Comparison of ENCODE assay signal across 8 cellular contexts in the genomic region with DNA sequence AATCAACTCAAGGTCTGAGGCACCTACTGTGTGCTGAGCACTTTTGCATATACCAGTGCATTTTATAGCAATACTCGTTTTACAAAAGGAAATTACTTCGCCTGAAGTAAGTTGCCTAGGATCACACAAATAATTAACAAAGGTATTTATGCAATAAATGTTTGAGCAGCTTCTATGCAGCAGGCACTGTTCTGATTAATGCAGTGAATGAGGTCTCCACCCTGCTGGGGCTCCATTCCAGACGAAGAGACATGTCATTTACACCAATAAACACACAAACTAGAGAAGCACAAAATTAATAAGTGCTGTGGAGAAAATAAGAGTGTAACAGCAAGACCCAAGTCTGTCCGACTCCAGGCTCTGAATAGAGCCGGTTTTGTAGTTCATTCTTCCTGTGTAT. TPM values are rescaled to one million over a fixed set of nuclear protein-coding genes. Genes with fewer than 3 reads are reported as not detected.
A peak's percentile ranks its signal among the peaks of the same experiment; 100 is the strongest.
DNase-seq lines count a peak whose midpoint lies in the region; ATAC-seq and TF ChIP-seq lines count a peak whose summit lies in the region.

No MANE protein-coding gene starts in this region.

- TF ChIP-seq POLR2A in IMR-90 (IDR thresholded peaks at IDR 0.05; ENCODE audit: low read depth, low read length) (no peak), transverse colon (IDR thresholded peaks at IDR 0.05) (no peak)

- no peak overlapping the region for H4K5ac ChIP-seq in IMR-90 (ENCODE audit: low read depth, low read length)

- no peaks in the 10 kb centered on the region; the same call in 1 of the 2 replicates for H3K9me1 ChIP-seq in IMR-90 (ENCODE audit: insufficient read depth, low read length)

- peaks cover 0 to 11% (median 4%) of the 10 kb centered on the region in 4 donors for H3K4me1 Mint-ChIP-seq in CD4-positive, CD25-positive, alpha-beta regulatory T cell
- H3K4me1 Mint-ChIP-seq in nephron progenitor cell = no peaks in the 10 kb centered on the region

- TF ChIP-seq EP300 in transverse colon (IDR thresholded peaks at IDR 0.05; ENCODE audit: low read depth) = no peak

- in situ Hi-C loops in IMR-90 (cut with MboI; ENCODE audit: low sequenced_read_pairs) = no loop called here
- in situ Hi-C loops in transverse colon (cut with MboI; ENCODE audit: low pct_ligation_motif_present in 1 of 4, low pct_unique_long_range_greater_than_20kb in 1 of 4, low sequenced_read_pairs in 3 of 4) = no loop called here

- CTCF ChIA-PET in IMR-90 (lab: Yijun Ruan, JAX) = interaction anchor here (0.9 to 1.3 kb wide), 4 partner anchors 8 to 107 kb away, joined by 3 to 5 read pairs (median 4); no protein-coding TSS in a partner anchor

- dilution Hi-C loops in IMR-90 (cut with HindIII; ENCODE audit: low sequenced_read_pairs, unreplicated experiment) = no loop called here

- no peak for TF ChIP-seq CTCF in IMR-90 (conservative IDR thresholded peaks at IDR 0.05; ENCODE audit: low read depth, low read length)
- TF ChIP-seq CTCF in nephron progenitor cell (IDR thresholded peaks at IDR 0.05) = no peak
- no peak for TF ChIP-seq CTCF in transverse colon (IDR thresholded peaks at IDR 0.05)

- H3K4me3 ChIP-seq in CD4-positive, CD25-positive, alpha-beta regulatory T cell (ENCODE audit: low read depth, low read length) = peak overlapping the region; percentile 18
- no peak overlapping the region for H3K4me3 ChIP-seq in IMR-90 (ENCODE audit: insufficient read depth, low read depth, low read length)
- H3K4me3 ChIP-seq in ectodermal cell (ENCODE audit: insufficient read depth, low read depth, low read length) = peak overlapping the region; percentile 34
- H3K4me3 ChIP-seq in transverse colon = peak overlapping the region in 2 of 4 donors; percentile 25 to 37

- H3K36me3 Mint-ChIP-seq in CD4-positive, CD25-positive, alpha-beta regulatory T cell = no peaks in the 10 kb centered on the region
- H3K36me3 Mint-ChIP-seq in nephron progenitor cell (ENCODE audit: low read depth) = no peaks in the 10 kb centered on the region

- intact Hi-C loops in IMR-90 (cut with micrococcal nuclease) = no loop called here
- intact Hi-C loops in transverse colon (cut with DNase I; ENCODE audit: low total_unique reads) = no loop called here

- H2AK9ac ChIP-seq in IMR-90 (replicated peaks; ENCODE audit: low read depth, low read length, poor library complexity) = no peak overlapping the region

- no peaks in the 10 kb centered on the region for H3K79me1 ChIP-seq in IMR-90 (ENCODE audit: low read depth in 1 of 2, low read length in 2 of 2)

- H3K27me3 ChIP-seq in CD4-positive, CD25-positive, alpha-beta regulatory T cell (ENCODE audit: control insufficient read depth, insufficient read depth, low read length) = peaks cover 5% of the 10 kb centered on the region
- H3K27me3 ChIP-seq in IMR-90 (ENCODE audit: control insufficient read depth, insufficient read depth, low read length) (peaks cover 21% of the 10 kb centered on the region), ectodermal cell (ENCODE audit: control insufficient read depth, insufficient read depth, low read length, poor library complexity, severe bottlenecking) (peaks cover 21% of the 10 kb centered on the region), transverse colon (peaks cover 22% of the 10 kb centered on the region)

- H2BK20ac ChIP-seq in IMR-90 (ENCODE audit: low read depth, low read length) = no peak overlapping the region

- no peak overlapping the region for H2BK120ac ChIP-seq in IMR-90 (ENCODE audit: low read depth, low read length)

- no peak for ATAC-seq in CD4-positive, CD25-positive, alpha-beta regulatory T cell (ENCODE audit: low read depth in 2 of 2)
- ATAC-seq in IMR-90 (ENCODE audit: low read depth) (no peak), GM21390 (IDR thresholded peaks at IDR 0.05; ENCODE audit: unreplicated experiment) (no peak), GM19452 (IDR thresholded peaks at IDR 0.05; ENCODE audit: unreplicated experiment) (no peak)

- no peak overlapping the region for H2BK5ac ChIP-seq in IMR-90 (ENCODE audit: low read depth, low read length, poor library complexity, severe bottlenecking)

- peak overlapping the region; percentile 70 for H3K4me2 ChIP-seq in IMR-90 (ENCODE audit: low read depth, low read length)

- H2AK5ac ChIP-seq in IMR-90 (ENCODE audit: low read depth, low read length) = no peak overlapping the region

- no peak overlapping the region for H3K4ac ChIP-seq in IMR-90 (ENCODE audit: low read depth, low read length)

- no peaks in the 10 kb centered on the region for H3K9me3 ChIP-seq in CD4-positive, CD25-positive, alpha-beta regulatory T cell (ENCODE audit: control insufficient read depth in 2 of 2, low read length in 2 of 2)
- H3K9me3 ChIP-seq in IMR-90 (ENCODE audit: control insufficient read depth, insufficient read depth, low read length) (no peaks in the 10 kb centered on the region), ectodermal cell (ENCODE audit: control insufficient read depth, low read length) (no peaks in the 10 kb centered on the region), transverse colon (no peaks in the 10 kb centered on the region)

- H3K9ac ChIP-seq in IMR-90 (ENCODE audit: low read depth, low read length) = no peak overlapping the region

- no peak overlapping the region for H3K27ac ChIP-seq in CD4-positive, CD25-positive, alpha-beta regulatory T cell (ENCODE audit: insufficient read depth, low read length, poor library complexity, severe bottlenecking)
- H3K27ac ChIP-seq in IMR-90 (ENCODE audit: insufficient read depth, low read length) (no peak overlapping the region), ectodermal cell (ENCODE audit: insufficient read depth, low read depth, low read length, poor library complexity, severe bottlenecking) (no peak overlapping the region), transverse colon (no peak overlapping the region)

- no peak overlapping the region for H3K56ac ChIP-seq in IMR-90 (ENCODE audit: extremely low read depth, insufficient read depth, low read length)

- H2BK15ac ChIP-seq in IMR-90 (ENCODE audit: low read depth, low read length) = no peak overlapping the region

- no peaks in the 10 kb centered on the region for H3K9me3 Mint-ChIP-seq in CD4-positive, CD25-positive, alpha-beta regulatory T cell
- no peaks in the 10 kb centered on the region for H3K9me3 Mint-ChIP-seq in nephron progenitor cell

- POLR2A ChIA-PET in IMR-90 (lab: Charles Lee; ENCODE audit: unreplicated experiment) = no interaction called here

- no peak overlapping the region for H3K27ac Mint-ChIP-seq in CD4-positive, CD25-positive, alpha-beta regulatory T cell
- no peak overlapping the region for H3K27ac Mint-ChIP-seq in nephron progenitor cell

- peaks cover 22% of the 10 kb centered on the region for H3K27me3 Mint-ChIP-seq in CD4-positive, CD25-positive, alpha-beta regulatory T cell
- peaks cover 30% of the 10 kb centered on the region for H3K27me3 Mint-ChIP-seq in nephron progenitor cell (ENCODE audit: low read depth, poor library complexity)

- H3K4me3 Mint-ChIP-seq in CD4-positive, CD25-positive, alpha-beta regulatory T cell = peak overlapping the region in 3 of 4 donors; percentile 39 to 72 (median 48)
- H3K4me3 Mint-ChIP-seq in nephron progenitor cell = peak overlapping the region; percentile 71

- DNase-seq in CD4-positive, CD25-positive, alpha-beta regulatory T cell = no peak
- no peak for DNase-seq in IMR-90
- no peak for DNase-seq in nephron progenitor cell
- DNase-seq in stimulated activated CD4-positive, alpha-beta T cell treated with anti-CD3 and anti-CD28 coated beads, Interleukin-15, amount 100 ng/mL, for 24 hours = no peak
- DNase-seq in transverse colon = no peak

- H2AFZ ChIP-seq in IMR-90 (replicated peaks; ENCODE audit: low read length, poor library complexity) = no peak overlapping the region

- no peak for TF ChIP-seq RAD21 in IMR-90 (IDR thresholded peaks at IDR 0.05; ENCODE audit: low read length)

- H4K20me1 ChIP-seq in IMR-90 (ENCODE audit: insufficient read depth, low read length) = 0 out of 2 replicates have a peak, but pooled peaks cover 3% of the 10 kb centered on the region

- H4K8ac ChIP-seq in IMR-90 (ENCODE audit: low read depth in 2 of 2, low read length in 2 of 2) = no peak overlapping the region

- no TSS peak for BruUV-seq in IMR-90 (replicated peaks; lab: Mats Ljungman, UMichigan)

- no peak overlapping the region for H3K14ac ChIP-seq in IMR-90 (replicated peaks; ENCODE audit: low read depth, low read length)

- H3K18ac ChIP-seq in IMR-90 (ENCODE audit: low read depth, low read length) = no peak overlapping the region

- WGBS in IMR-90 (ENCODE audit: extremely low coverage in 2 of 2, insufficient read length in 1 of 2), 2 experiments = no CpG with 5 or more reads among the region's 5 CpGs
- WGBS in ectodermal cell, 2 experiments = 82 to 85% methylated on average over 4 to 5 of the region's 5 CpGs
- WGBS in transverse colon (ENCODE audit: low coverage in 1 of 2), 2 donors = 29 to 37% methylated on average over 5 of the region's 5 CpGs

- H3K4me1 ChIP-seq in CD4-positive, CD25-positive, alpha-beta regulatory T cell (ENCODE audit: control insufficient read depth, insufficient read depth, low read length, poor library complexity, severe bottlenecking) = no peaks in the 10 kb centered on the region
- H3K4me1 ChIP-seq in IMR-90 (ENCODE audit: control insufficient read depth, insufficient read depth, low read length) = peaks cover 3% of the 10 kb centered on the region
- no peaks in the 10 kb centered on the region for H3K4me1 ChIP-seq in ectodermal cell (ENCODE audit: control insufficient read depth, insufficient read depth, low read length)
- H3K4me1 ChIP-seq in transverse colon = peaks cover 0 to 6% (median 3%) of the 10 kb centered on the region in 4 donors

- H3K36me3 ChIP-seq in CD4-positive, CD25-positive, alpha-beta regulatory T cell (ENCODE audit: control insufficient read depth, insufficient read depth, low read length) = no peaks in the 10 kb centered on the region
- H3K36me3 ChIP-seq in IMR-90 (ENCODE audit: control insufficient read depth, insufficient read depth, low read length) (no peaks in the 10 kb centered on the region), ectodermal cell (ENCODE audit: control insufficient read depth, insufficient read depth, low read length) (no peaks in the 10 kb centered on the region), transverse colon (no peaks in the 10 kb centered on the region)

- H4K91ac ChIP-seq in IMR-90 (ENCODE audit: insufficient read depth, low read depth, low read length) = no peak overlapping the region

- H3K23ac ChIP-seq in IMR-90 (ENCODE audit: low read depth, low read length) = no peak overlapping the region

TF ChIP-seq in IMR-90, 13 proteins besides CTCF, POLR2A, EP300 and RAD21 (continues in another document):
- TF ChIP-seq MXI1 (IDR thresholded peaks at IDR 0.05; ENCODE audit: borderline replicate concordance, low read depth, low read length) = no peak

RNA-seq across cellular contexts. Expression of gene NOX5, which starts 17.5 kb away (rescaled TPM):
- not detected for total RNA-seq in CD4-positive, CD25-positive, alpha-beta regulatory T cell
- polyA plus RNA-seq in CD4-positive, CD25-positive, alpha-beta regulatory T cell = not detected
- under 0.01 TPM in 1 of 2 replicates, not detected in the other for total RNA-seq in IMR-90 (2012; rRNA removed)
- polyA plus RNA-seq in IMR-90 (2012; rRNA removed) = 0.07 and 0.20 TPM in 2 replicates
- 0.05 and 0.11 TPM in 2 replicates for polyA plus RNA-seq in IMR-90 (2012; cell fraction: cytosol; rRNA removed)
- 0.60 and 0.65 TPM in 2 replicates for polyA plus RNA-seq in IMR-90 (2012; cell fraction: nucleus; rRNA removed; ENCODE audit: low replicate concordance)
- polyA plus RNA-seq in ectodermal cell (2013, experiment 1 of 4) = not detected
- polyA plus RNA-seq in ectodermal cell (2013, experiment 2 of 4) = 0.04 TPM
- polyA plus RNA-seq in ectodermal cell (2013, experiment 3 of 4) = not detected
- polyA plus RNA-seq in ectodermal cell (2013, experiment 4 of 4) = 0.04 TPM
- under 1 TPM in 1 of 4 donors, not detected in 3; 0.27 TPM for total RNA-seq in transverse colon
